9 cellular contexts compared by ENCODE assay signal in the genomic region with DNA sequence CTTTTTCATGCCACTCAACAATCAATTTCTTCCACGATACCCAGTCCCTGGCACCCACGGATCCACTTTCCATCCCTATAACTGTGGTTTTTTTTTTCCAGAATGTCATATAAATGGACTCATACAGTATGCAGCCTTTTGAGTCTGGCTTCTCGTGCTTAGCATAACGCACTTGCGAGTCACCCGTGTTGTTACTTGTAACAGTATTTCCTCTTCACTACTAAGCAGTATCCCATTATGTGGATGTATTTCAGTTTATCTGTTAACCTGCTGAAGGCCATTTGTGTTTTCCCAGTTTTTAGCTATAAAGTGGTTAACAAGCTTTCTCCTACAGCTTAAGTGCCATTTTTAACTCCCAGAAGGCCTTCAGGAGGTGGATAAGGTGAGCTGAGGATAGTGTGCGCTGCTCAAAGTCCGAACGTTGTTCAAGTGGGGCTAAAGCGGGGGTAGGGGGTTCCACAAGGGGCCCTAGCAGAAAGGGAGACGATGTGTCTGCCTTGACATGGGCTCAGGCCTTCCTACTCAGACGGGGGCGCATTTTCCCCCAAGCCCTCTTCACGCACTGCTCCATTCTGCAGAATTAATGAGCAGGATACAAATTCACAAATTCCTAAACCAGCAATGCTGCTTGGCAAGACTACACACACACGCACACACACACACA. TPM values are rescaled to one million over a fixed set of nuclear protein-coding genes. Genes with fewer than 3 reads are reported as not detected.
DNase-seq lines count a peak whose midpoint lies in the region; ATAC-seq and TF ChIP-seq lines count a peak whose summit lies in the region.
"Had no signal": no experiment of that assay in that cellular context is flagged by ENCODE, and none has a peak within 500 bp of the region (broad histone marks: within the 10 kb centered on the region; RNA-seq: fewer than 3 reads in every experiment).

No MANE protein-coding gene starts in this region.

- ATAC-seq in GM19455 (IDR thresholded peaks at IDR 0.05; ENCODE audit: unreplicated experiment) (peak; percentile 17), GM19452 (IDR thresholded peaks at IDR 0.05; ENCODE audit: unreplicated experiment) (no peak)

- peaks cover 66% of the 10 kb centered on the region for H3K79me2 ChIP-seq in smooth muscle cell (ENCODE audit: low read depth)

- H3K27ac ChIP-seq in smooth muscle cell (ENCODE audit: low read depth), result peak overlapping the region; percentile 95

- TF ChIP-seq CTCF in BJ (IDR thresholded peaks at IDR 0.05; ENCODE audit: insufficient read depth, low read depth, low read length) (no peak), smooth muscle cell (IDR thresholded peaks at IDR 0.05; ENCODE audit: borderline replicate concordance, insufficient read depth, poor library complexity, severe bottlenecking) (no peak)

- DNase-seq in BJ (ENCODE audit: low read depth) (no peak), NCI-H2227 (lab: John Stamatoyannopoulos, UW; ENCODE audit: unreplicated experiment) (peak; percentile 46), astrocyte of the hippocampus (ENCODE audit: low read depth, low spot score) (peak; percentile 82), smooth muscle cell (lab: John Stamatoyannopoulos, UW; ENCODE audit: unreplicated experiment) (no peak)
- DNase-seq in stimulated activated CD4-positive, alpha-beta T cell treated with anti-CD3 and anti-CD28 coated beads, Interleukin-4, amount 100 ng/mL, for 4 hours, result no peak

- POLR2A ChIA-PET in BJ (lab: Charles Lee), result no interaction called here

- H3K27me3 ChIP-seq in BJ (ENCODE audit: control insufficient read depth, insufficient read depth, low read length) (no peaks in the 10 kb centered on the region), iPS-15b (ENCODE audit: control insufficient read depth, insufficient read depth, low read length) (no peaks in the 10 kb centered on the region), smooth muscle cell (ENCODE audit: low read depth) (no peaks in the 10 kb centered on the region)

- no peaks in the 10 kb centered on the region for H3K9me3 ChIP-seq in iPS-15b (ENCODE audit: control insufficient read depth, insufficient read depth, low read length)
- no peaks in the 10 kb centered on the region for H3K9me3 ChIP-seq in smooth muscle cell (replicated peaks; ENCODE audit: low read depth)

- H3K9ac ChIP-seq in iPS-15b (ENCODE audit: low read depth, low read length), result peak overlapping the region; percentile 96
- H3K9ac ChIP-seq in smooth muscle cell (ENCODE audit: low read depth), result peak overlapping the region; percentile 99

- peaks cover 31% of the 10 kb centered on the region for H3K4me1 ChIP-seq in iPS-15b (ENCODE audit: control insufficient read depth, insufficient read depth, low read length)
- peaks cover 18% of the 10 kb centered on the region for H3K4me1 ChIP-seq in smooth muscle cell (ENCODE audit: low read depth)

- H4K20me1 ChIP-seq in smooth muscle cell (ENCODE audit: low read depth), result peaks cover 82% of the 10 kb centered on the region

- peak overlapping the region; percentile 88 for H3K4me2 ChIP-seq in smooth muscle cell

- WGBS in smooth muscle cell (ENCODE audit: low lambda C conversion rate), result 11% methylated on average over 15 of the region's 15 CpGs

- H3K36me3 ChIP-seq in BJ (ENCODE audit: control insufficient read depth, insufficient read depth, low read length) (peaks cover 1% of the 10 kb centered on the region; the same call in 1 of the 2 replicates), iPS-15b (ENCODE audit: control insufficient read depth, insufficient read depth, low read length) (no peaks in the 10 kb centered on the region), smooth muscle cell (ENCODE audit: low read depth) (no peaks in the 10 kb centered on the region)

- H2AFZ ChIP-seq in smooth muscle cell (ENCODE audit: low read depth), result no peak overlapping the region

- peaks cover 5% of the 10 kb centered on the region for H3F3A ChIP-seq in smooth muscle cell (ENCODE audit: low read depth)

- CTCF ChIA-PET in BJ (lab: Yijun Ruan, JAX), result interaction anchor here (0.6 kb wide), 1 partner anchor 578 kb away, joined by 3 read pairs; no protein-coding TSS in a partner anchor

- H3K4me3 ChIP-seq in BJ (ENCODE audit: low read depth, low read length) (peak overlapping the region; percentile 67), iPS-15b (ENCODE audit: low read depth, low read length) (peak overlapping the region; percentile 93), smooth muscle cell (peak overlapping the region; percentile 97)

RNA-seq across cellular contexts. Expression of gene ADAR, which starts 0.8 kb away (rescaled TPM):
- polyA plus RNA-seq in BJ (2011; rRNA removed), result 143 and 144 TPM in 2 replicates
- polyA minus RNA-seq in BJ (2011; rRNA and poly(A)+ RNA removed), result 175 and 224 TPM in 2 replicates
- 80.6 and 87.5 TPM in 2 replicates for total RNA-seq in smooth muscle cell
- 39.1 and 44.6 TPM in 2 replicates for polyA plus RNA-seq in smooth muscle cell

RNA-seq across cellular contexts. Expression of gene CHRNB2, which starts 39.6 kb away (rescaled TPM):
- polyA plus RNA-seq in BJ (2011; rRNA removed), result 0.06 TPM in 2 replicates
- 0.05 TPM in 1 of 2 replicates, not detected in the other for polyA minus RNA-seq in BJ (2011; rRNA and poly(A)+ RNA removed)
- 1.8 TPM in 1 of 2 replicates, not detected in the other for total RNA-seq in smooth muscle cell
- not detected in 2 replicates for polyA plus RNA-seq in smooth muscle cell
- total RNA-seq: NCI-H460 had no signal

RNA-seq across cellular contexts. Expression of gene UBE2Q1, which starts 48.8 kb away (rescaled TPM):
- polyA plus RNA-seq in BJ (2011; rRNA removed) (11.0 and 16.1 TPM in 2 replicates), smooth muscle cell (36.7 and 37.9 TPM in 2 replicates)
- polyA minus RNA-seq in BJ (2011; rRNA and poly(A)+ RNA removed), result 8.9 and 9.3 TPM in 2 replicates
- total RNA-seq in smooth muscle cell, result 15.1 and 20.4 TPM in 2 replicates

Comparison
In these comparisons a context has a peak if more than half of its experiments do, and no peak if none do; other contexts are left out.
1. DNase-seq: peak in NCI-H2227 (single experiment) and astrocyte of the hippocampus (single experiment); none in BJ (single experiment), smooth muscle cell (single experiment) and stimulated activated CD4-positive, alpha-beta T cell treated with anti-CD3 and anti-CD28 coated beads, Interleukin-4, amount 100 ng/mL, for 4 hours (0 of 2).
2. Peak in every context shown above with its lines, with median percentiles within 50 percentile points of each other: H3K4me3 ChIP-seq.